ENCODE assay signal across 17 cellular contexts in the genomic region with DNA sequence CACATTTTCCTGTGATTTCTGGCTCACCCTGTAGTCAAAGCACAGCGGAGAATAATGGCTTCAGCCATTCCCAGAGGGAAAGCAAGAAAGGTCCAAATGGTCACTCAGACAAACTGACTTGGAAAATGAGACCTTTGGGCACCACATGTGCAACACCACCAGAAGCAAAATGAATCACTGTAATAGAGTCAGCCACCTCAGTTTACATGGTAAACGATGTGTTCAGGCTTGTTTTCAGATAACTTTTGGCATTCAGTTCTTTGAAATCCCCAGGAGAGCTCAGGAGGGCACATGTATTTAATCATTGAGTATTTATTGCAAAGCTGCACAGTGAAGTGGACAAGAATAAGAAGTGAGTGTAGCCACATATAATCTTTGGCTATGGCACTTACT.
"Had no signal": no experiment of that assay in that cellular context is flagged by ENCODE, and none has a peak within 500 bp of the region (broad histone marks: within the 10 kb centered on the region; RNA-seq: fewer than 3 reads in every experiment).

No MANE protein-coding gene starts in this region.

- DNase-seq: activated gamma-delta T cell treated with Interleukin-2 at 50 U/mL for 16 hours; activated T-cell treated with anti-CD3 and anti-CD28 coated beads, Interleukin-2, amount 50 U/mL, for 1 hour; aorta; brain microvascular endothelial cell; glutamatergic neuron; immature natural killer cell; kidney glomerular epithelial cell; left lung; natural killer cell; stimulated activated CD4-positive, alpha-beta T cell treated with anti-CD3 and anti-CD28 coated beads, Interleukin-4, amount 100 ng/mL, for 24 hours; stimulated activated naive CD4-positive, alpha-beta T cell treated with Interleukin-2 at 50 U/mL for 16 hours; T-helper 9 cell had no signal

- H2AFZ ChIP-seq: hepatocyte had no signal

- H3K4me1 ChIP-seq: left lung, vagina had no signal

- H3K36me3 ChIP-seq: brain microvascular endothelial cell, left lung, thoracic aorta, vagina had no signal

- H3K27ac ChIP-seq: brain microvascular endothelial cell, coronary artery, hepatocyte, left lung, thoracic aorta, vagina had no signal

- H3K79me2 ChIP-seq: hepatocyte had no signal

- H3K9me3 ChIP-seq: thoracic aorta, vagina had no signal

- H3K27me3 ChIP-seq: brain microvascular endothelial cell, hepatocyte, left lung, vagina had no signal

- H3K4me2 ChIP-seq: hepatocyte had no signal

- H3K4me3 ChIP-seq: coronary artery, hepatocyte, left lung, thoracic aorta, vagina had no signal

- ATAC-seq: left lung, natural killer cell, WTC11 had no signal
